In genomic region chr6:10882253-10882630, GRCh38 we compare ENCODE assay signal across 16 cellular contexts. TPM values are rescaled to one million over a fixed set of nuclear protein-coding genes. Genes with fewer than 3 reads are reported as not detected.
"Had no signal": no experiment of that assay in that cellular context is flagged by ENCODE, and none has a peak within 500 bp of the region (broad histone marks: within the 10 kb centered on the region; RNA-seq: fewer than 3 reads in every experiment).

No MANE protein-coding gene starts in this region.

RNA-seq across cellular contexts. Expression of gene GCM2, which starts 0.4 kb away (rescaled TPM):
- total RNA-seq: activated CD4-positive, alpha-beta memory T cell treated with anti-CD3 and anti-CD28 coated beads for 36 hours; activated CD4-positive, alpha-beta T cell treated with anti-CD3 and anti-CD28 coated beads, Interleukin-2, amount 10 ng/mL, durations not matched to agents 24 days and 14 days; activated CD8-positive, alpha-beta memory T cell treated with anti-CD3 and anti-CD28 coated beads for 36 hours; activated naive CD8-positive, alpha-beta T cell treated with anti-CD3 and anti-CD28 coated beads, Interleukin-2, amount 10 ng/mL, durations not matched to agents 7 days and 5 days; ascending aorta; chondrocyte; esophagus mucosa; heart left ventricle; left lung; lung; mesothelial cell of epicardium; osteoblast; posterior vena cava; T-helper 17 cell; transverse colon; uterus had no signal

RNA-seq across cellular contexts. Expression of gene SYCP2L, which starts 4.6 kb away (rescaled TPM):
- total RNA-seq: activated CD4-positive, alpha-beta T cell treated with anti-CD3 and anti-CD28 coated beads, Interleukin-2, amount 10 ng/mL, durations not matched to agents 24 days and 14 days; activated CD8-positive, alpha-beta memory T cell treated with anti-CD3 and anti-CD28 coated beads for 36 hours; esophagus mucosa; T-helper 17 cell had no signal

RNA-seq across cellular contexts. Expression of gene MAK, which starts 43.9 kb away (rescaled TPM):
- total RNA-seq: activated naive CD8-positive, alpha-beta T cell treated with anti-CD3 and anti-CD28 coated beads, Interleukin-2, amount 10 ng/mL, durations not matched to agents 7 days and 5 days; ascending aorta; chondrocyte; esophagus mucosa; transverse colon had no signal
